19 cellular contexts compared by ENCODE assay signal in genomic region chr7:71630521-71630920, GRCh38.
DNase-seq lines count a peak whose midpoint lies in the region; ATAC-seq and TF ChIP-seq lines count a peak whose summit lies in the region.
"Had no signal": no experiment of that assay in that cellular context is flagged by ENCODE, and none has a peak within 500 bp of the region (broad histone marks: within the 10 kb centered on the region; RNA-seq: fewer than 3 reads in every experiment).

No MANE protein-coding gene starts in this region.

- H3K27ac ChIP-seq in coronary artery (peak overlapping the region in 1 of 2 donors; percentile 60), gastrocnemius medialis (peak overlapping the region in 3 of 4 donors; percentile 39 to 48 (median 40)), vagina (no peak overlapping the region)
- H3K27ac ChIP-seq: BLaER1 treated with 17β-estradiol and CSF1 and Interleukin-3, amounts not matched to agents 10 nM and 100 nM had no signal

- intact Hi-C loops in left ventricle myocardium superior (cut with micrococcal nuclease) (no loop called here), gastrocnemius medialis (cut with DNase I; ENCODE audit: low total_unique reads) (no loop called here), vagina (cut with DNase I) (no loop called here)

- no peak for TF ChIP-seq CTCF in coronary artery (IDR thresholded peaks at IDR 0.05)
- TF ChIP-seq CTCF in gastrocnemius medialis (IDR thresholded peaks at IDR 0.05 in 4 of 5, conservative IDR thresholded peaks at IDR 0.05 in 1 of 5): no peak
- no peak for TF ChIP-seq CTCF in vagina (IDR thresholded peaks at IDR 0.05)
- no peak for TF ChIP-seq CTCF in HFFc6 (IDR thresholded peaks at IDR 0.05)

- TF ChIP-seq POLR2A in gastrocnemius medialis (IDR thresholded peaks at IDR 0.05): no peak
- no peak for TF ChIP-seq POLR2A in vagina (IDR thresholded peaks at IDR 0.05)

- H3K4me1 ChIP-seq in gastrocnemius medialis: peaks cover 7 to 9% of the 10 kb centered on the region in 2 donors
- peaks cover 11% of the 10 kb centered on the region for H3K4me1 ChIP-seq in vagina

- ATAC-seq in left ventricle myocardium superior (peak; percentile 87), gastrocnemius medialis (peak; percentile 81 to 96)
- ATAC-seq: CD8-positive, alpha-beta T cell had no signal

- no peaks in the 10 kb centered on the region for H3K36me3 ChIP-seq in gastrocnemius medialis
- no peaks in the 10 kb centered on the region for H3K36me3 ChIP-seq in vagina
- H3K36me3 ChIP-seq: BLaER1 treated with 17β-estradiol and CSF1 and Interleukin-3, amounts not matched to agents 10 nM and 100 nM had no signal

- H3K27ac Mint-ChIP-seq in HFFc6: no peak overlapping the region
- H3K27ac Mint-ChIP-seq: CD8-positive, alpha-beta T cell had no signal

- H3K27me3 Mint-ChIP-seq in HFFc6 (ENCODE audit: insufficient read depth): no peaks in the 10 kb centered on the region; the same call in 1 of the 2 replicates

- in situ Hi-C loops in gastrocnemius medialis (cut with MboI; ENCODE audit: low sequenced_read_pairs in 4 of 4): no loop called here

- no peak overlapping the region for H3K4me3 Mint-ChIP-seq in HFFc6
- H3K4me3 Mint-ChIP-seq: CD8-positive, alpha-beta T cell had no signal

- H3K36me3 Mint-ChIP-seq in HFFc6 (ENCODE audit: low read depth): no peaks in the 10 kb centered on the region
- H3K36me3 Mint-ChIP-seq: CD8-positive, alpha-beta T cell had no signal

- H3K9me3 Mint-ChIP-seq in HFFc6: peaks cover 46% of the 10 kb centered on the region

- H3K9me3 ChIP-seq in gastrocnemius medialis: no peaks in the 10 kb centered on the region
- no peaks in the 10 kb centered on the region for H3K9me3 ChIP-seq in vagina
- H3K9me3 ChIP-seq: BLaER1 treated with 17β-estradiol and CSF1 and Interleukin-3, amounts not matched to agents 10 nM and 100 nM had no signal

- no peak overlapping the region for H3K4me3 ChIP-seq in coronary artery
- H3K4me3 ChIP-seq in gastrocnemius medialis: no peak overlapping the region
- no peak overlapping the region for H3K4me3 ChIP-seq in vagina
- H3K4me3 ChIP-seq: BLaER1 treated with 17β-estradiol and CSF1 and Interleukin-3, amounts not matched to agents 10 nM and 100 nM had no signal

- DNase-seq in cerebellar cortex (ENCODE audit: low spot score) (peak; percentile 73), coronary artery (ENCODE audit: low spot score) (peak; percentile 17), left ventricle myocardium superior (no peak), gastrocnemius medialis (no peak), vagina (ENCODE audit: extremely low spot score in 2 of 2) (no peak), HFFc6 (no peak), SHP77 treated with DMSO at 0.1 percent for 48 hours (lab: John Stamatoyannopoulos, UW) (no peak)
- DNase-seq: CD8-positive, alpha-beta T cell; DMS79 treated with DMSO at 0.1 percent for 48 hours; H7; KG1; MV-4-11; NCI-H187; NCI-H2107; NCI-H510A; NCI-H748 treated with DMSO at 0.1 percent for 48 hours; NK-92 treated with Interleukin-12 subunit alpha and Interleukin-12 subunit beta, amount 100 ng/mL, for 24 hours; OCI-M1 had no signal

- H3K27me3 ChIP-seq in gastrocnemius medialis (no peaks in the 10 kb centered on the region), vagina (no peaks in the 10 kb centered on the region)
- H3K27me3 ChIP-seq: BLaER1 treated with 17β-estradiol and CSF1 and Interleukin-3, amounts not matched to agents 10 nM and 100 nM had no signal

- peaks cover 12% of the 10 kb centered on the region for H3K4me1 Mint-ChIP-seq in HFFc6 (ENCODE audit: low read depth)

Comparison
In these comparisons a context has a peak if more than half of its experiments do, and no peak if none do; other contexts are left out.
1. DNase-seq: peak in cerebellar cortex (single experiment) and coronary artery (single experiment); none in left ventricle myocardium superior (single experiment), gastrocnemius medialis (0 of 2), vagina (0 of 2), HFFc6 (single experiment) and SHP77 treated with DMSO at 0.1 percent for 48 hours (single experiment).